Comparison of ENCODE assay signal across 10 cellular contexts in the genomic region with DNA sequence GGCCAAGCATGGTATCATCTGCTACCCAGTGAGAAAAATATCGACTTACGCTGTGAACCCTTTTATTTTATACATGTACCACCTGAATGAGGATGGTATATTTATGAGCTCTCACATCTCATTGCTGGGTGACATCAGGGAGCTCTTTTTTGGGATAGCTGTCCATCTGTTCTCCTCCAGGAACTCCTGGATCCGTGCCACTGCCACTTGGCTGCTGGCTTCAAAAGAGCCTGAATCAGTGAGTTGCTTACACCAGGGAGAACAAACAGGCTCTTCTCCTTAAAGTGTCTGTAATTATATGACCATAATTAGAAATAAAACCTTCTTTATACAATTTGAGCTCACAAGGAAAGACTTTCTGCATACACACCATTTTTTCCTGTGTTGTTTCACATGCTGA.
DNase-seq lines count a peak whose midpoint lies in the region; ATAC-seq and TF ChIP-seq lines count a peak whose summit lies in the region.
"Had no signal": no experiment of that assay in that cellular context is flagged by ENCODE, and none has a peak within 500 bp of the region (broad histone marks: within the 10 kb centered on the region; RNA-seq: fewer than 3 reads in every experiment).

No MANE protein-coding gene starts in this region.

- TF ChIP-seq CTCF in mesothelial cell of epicardium (IDR thresholded peaks at IDR 0.05; ENCODE audit: unreplicated experiment), result no peak

- peaks cover 86% of the 10 kb centered on the region for H3K4me1 Mint-ChIP-seq in mesothelial cell of epicardium

- H3K27ac Mint-ChIP-seq in mesothelial cell of epicardium, result peak overlapping the region; percentile 43

- no peak overlapping the region for H3K4me3 Mint-ChIP-seq in mesothelial cell of epicardium

- DNase-seq in C1 segment of cervical spinal cord (lab: John Stamatoyannopoulos, UW) (peak in 9 of 14 donors; percentile 15 to 97 (median 25)), NCI-H2029 treated with DMSO at 0.1 percent for 48 hours (lab: John Stamatoyannopoulos, UW) (peak; percentile 61), cerebellar cortex (ENCODE audit: low spot score) (peak; percentile 98), mesothelial cell of epicardium (ENCODE audit: low spot score in 2 of 2, unreplicated experiment in 2 of 2) (no peak), amniotic stem cell (lab: John Stamatoyannopoulos, UW) (no peak)
- no peak for DNase-seq in stimulated activated CD4-positive, alpha-beta T cell treated with anti-CD3 and anti-CD28 coated beads, Interleukin-2, amount 100 ng/mL, for 48 hours
- DNase-seq in stimulated activated CD4-positive, alpha-beta T cell treated with anti-CD3 and anti-CD28 coated beads, Interleukin-15, amount 100 ng/mL, for 24 hours, result no peak
- DNase-seq: activated CD4-positive, alpha-beta T cell treated with anti-CD3 and anti-CD28 coated beads, Interleukin-2, amount 50 U/mL, for 48 hours; upper lobe of right lung had no signal

- H3K36me3 Mint-ChIP-seq in mesothelial cell of epicardium, result peaks cover 1% of the 10 kb centered on the region

- no peaks in the 10 kb centered on the region for H3K27me3 Mint-ChIP-seq in mesothelial cell of epicardium (ENCODE audit: low read depth)

- ATAC-seq in HG03108 (IDR thresholded peaks at IDR 0.05; ENCODE audit: unreplicated experiment), result no peak
- ATAC-seq: upper lobe of right lung had no signal

- H3K9me3 Mint-ChIP-seq in mesothelial cell of epicardium, result no peaks in the 10 kb centered on the region

Comparison
In these comparisons a context has a peak if more than half of its experiments do, and no peak if none do; other contexts are left out.
1. DNase-seq: peak in C1 segment of cervical spinal cord (9 of 14), NCI-H2029 treated with DMSO at 0.1 percent for 48 hours (single experiment) and cerebellar cortex (single experiment); none in mesothelial cell of epicardium (0 of 2), stimulated activated CD4-positive, alpha-beta T cell treated with anti-CD3 and anti-CD28 coated beads, Interleukin-2, amount 100 ng/mL, for 48 hours (0 of 2), amniotic stem cell (single experiment) and stimulated activated CD4-positive, alpha-beta T cell treated with anti-CD3 and anti-CD28 coated beads, Interleukin-15, amount 100 ng/mL, for 24 hours (single experiment).